In genomic region chr19:57435062-57435978, GRCh38 we compare ENCODE assay signal across 8 cellular contexts. TPM values are rescaled to one million over a fixed set of nuclear protein-coding genes. Genes with fewer than 3 reads are reported as not detected.
DNase-seq lines count a peak whose midpoint lies in the region; ATAC-seq and TF ChIP-seq lines count a peak whose summit lies in the region.

Gene ZNF749 (plus strand): TSS chr19:57435325. CDS start chr19:57435579, 254 bp downstream.

- peaks cover 4 to 15% (median 9%) of the 10 kb centered on the region in 4 donors for H3K36me3 ChIP-seq in liver (ENCODE audit: control insufficient read depth in 4 of 4, insufficient read depth in 3 of 4, low read depth in 1 of 4, low read length in 3 of 4)

- peak within 1 kb of the TSS; percentile 26 to 51 for H3K9ac ChIP-seq in liver (ENCODE audit: low read depth in 1 of 2, low read length in 2 of 2)

- peak within 1 kb of the TSS; percentile 97 for H3K4me3 Mint-ChIP-seq in CD4-positive, alpha-beta T cell

- H3K36me3 Mint-ChIP-seq in CD4-positive, alpha-beta T cell (ENCODE audit: low read depth), result peaks cover 54% of the 10 kb centered on the region

- H3K27me3 ChIP-seq in CD4-positive, alpha-beta T cell (ENCODE audit: control insufficient read depth, insufficient read depth, low read length), result no peaks in the 10 kb centered on the region
- H3K27me3 ChIP-seq in dorsolateral prefrontal cortex, result no peaks in the 10 kb centered on the region
- H3K27me3 ChIP-seq in liver (ENCODE audit: control insufficient read depth in 4 of 4, insufficient read depth in 4 of 4, low read length in 3 of 4), result no peaks in the 10 kb centered on the region

- peak; percentile 91 to 98 (median 94) for DNase-seq in CD4-positive, alpha-beta T cell
- DNase-seq in HK-2 (ENCODE audit: unreplicated experiment) (peak; percentile 98), NCI-H82 treated with DMSO at 0.1 percent for 48 hours (lab: John Stamatoyannopoulos, UW; ENCODE audit: unreplicated experiment) (peak; percentile 98), dorsolateral prefrontal cortex (peak; percentile 98 to 100 (median 99))
- peak; percentile 95 to 97 for DNase-seq in activated CD4-positive, alpha-beta T cell treated with anti-CD3 and anti-CD28 coated beads, Interleukin-2, amount 50 U/mL, for 48 hours
- peak; percentile 94 for DNase-seq in stimulated activated CD4-positive, alpha-beta T cell treated with anti-CD3 and anti-CD28 coated beads, Interleukin-4, amount 100 ng/mL, for 1 hour

- H3K27ac Mint-ChIP-seq in CD4-positive, alpha-beta T cell, result peak within 1 kb of the TSS; percentile 70

- CTCF ChIA-PET in CD4-positive, alpha-beta T cell (lab: Charles Lee), result interaction anchor here (0.7 to 1.5 kb wide), 2 partner anchors 42 to 312 kb away, joined by 3 to 4 read pairs; partner anchors contain the start of gene ZNF772

- H3K4me1 ChIP-seq in liver (ENCODE audit: control insufficient read depth in 4 of 4, insufficient read depth in 4 of 4, low read length in 3 of 4), result peaks cover 0 to 16% (median 14%) of the 10 kb centered on the region in 4 donors

- peaks cover 19% of the 10 kb centered on the region for H3K9me3 Mint-ChIP-seq in CD4-positive, alpha-beta T cell

- H3K9me3 ChIP-seq in CD4-positive, alpha-beta T cell (ENCODE audit: control insufficient read depth, low read length), result peaks cover 4% of the 10 kb centered on the region
- peaks cover 0 to 15% (median 4%) of the 10 kb centered on the region in 4 donors for H3K9me3 ChIP-seq in liver (ENCODE audit: control insufficient read depth in 4 of 4, low read length in 3 of 4)

- TF ChIP-seq CTCF in CD4-positive, alpha-beta T cell (IDR thresholded peaks at IDR 0.05), result no peak
- TF ChIP-seq CTCF in dorsolateral prefrontal cortex (IDR thresholded peaks at IDR 0.05 in 54 of 56, conservative IDR thresholded peaks at IDR 0.05 in 2 of 56; ENCODE audit: low read depth in 1 of 56, partially characterized antibody in 56 of 56) (peak in 27 of 56 donors; percentile 6 to 46 (median 24)), liver (IDR thresholded peaks at IDR 0.05; ENCODE audit: low read depth, low read length, missing input control) (no peak)

- TF ChIP-seq RAD21 in liver (IDR thresholded peaks at IDR 0.05), result peak in 1 of 2 donors; percentile 28

- ATAC-seq in CD4-positive, alpha-beta T cell (ENCODE audit: poor library complexity), result peak; percentile 100
- peak; percentile 93 for ATAC-seq in GM19455 (IDR thresholded peaks at IDR 0.05; ENCODE audit: unreplicated experiment)

- intact Hi-C loops in CD4-positive, alpha-beta T cell (cut with DNase I, micrococcal nuclease), result loop anchor here (1.0 to 10.0 kb wide), 10 partner anchors 24 to 841 kb away; partner anchors contain the start of genes ZNF548 (in 2 of the 2), ZNF772 (in 2 of the 2), TRAPPC2B (in 1 of the 2) and ZNF17 (in 1 of the 2)
- intact Hi-C loops in dorsolateral prefrontal cortex (cut with DNase I), result loop anchor here in 1 of 2 donors (2.0 kb wide), 1 partner anchor 25 kb away; the partner anchor contains the start of gene ZNF17

- H3K4me1 Mint-ChIP-seq in CD4-positive, alpha-beta T cell (ENCODE audit: low read depth), result peaks cover 31% of the 10 kb centered on the region

- H3K27ac ChIP-seq in CD4-positive, alpha-beta T cell (ENCODE audit: low read depth, low read length), result peak within 1 kb of the TSS; percentile 47
- H3K27ac ChIP-seq in dorsolateral prefrontal cortex (peak within 1 kb of the TSS in 30 of 59 donors; percentile 6 to 81 (median 56)), liver (ENCODE audit: low read depth in 1 of 2, low read length in 2 of 2) (peak within 1 kb of the TSS; percentile 8 to 32)

- H3K27me3 Mint-ChIP-seq in CD4-positive, alpha-beta T cell, result no peaks in the 10 kb centered on the region

- under 1% methylated on average over 61 of the region's 61 CpGs for WGBS in liver

- H3K4me3 ChIP-seq in dorsolateral prefrontal cortex (peak within 1 kb of the TSS; percentile 51 to 99 (median 91)), liver (ENCODE audit: low read depth in 1 of 3, low read length in 3 of 3) (peak within 1 kb of the TSS; percentile 77 to 83 (median 83))

- POLR2A ChIA-PET in CD4-positive, alpha-beta T cell (lab: Charles Lee), result interaction anchor here (1.4 kb wide), 1 partner anchor 12 kb away, joined by 3 read pairs; no protein-coding TSS in a partner anchor

TF ChIP-seq in liver, 16 proteins besides CTCF, POLR2A, EP300 and RAD21:
- TF ChIP-seq YY1 (IDR thresholded peaks at IDR 0.05) (peak; percentile 96), FOXA1 (IDR thresholded peaks at IDR 0.05) (no peak), JUND (IDR thresholded peaks at IDR 0.05) (no peak), HNF4G (IDR thresholded peaks at IDR 0.05) (no peak), FOXA2 (IDR thresholded peaks at IDR 0.05) (no peak), GABPA (IDR thresholded peaks at IDR 0.05 in 1 of 2, conservative IDR thresholded peaks at IDR 0.05 in 1 of 2) (peak; percentile 26 to 93), ZBTB33 (IDR thresholded peaks at IDR 0.05) (peak; percentile 76), SP1 (IDR thresholded peaks at IDR 0.05) (peak; percentile 54), EGR1 (IDR thresholded peaks at IDR 0.05; ENCODE audit: low read depth in 2 of 2) (peak; percentile 66 to 83), REST (IDR thresholded peaks at IDR 0.05) (no peak), TAF1 (conservative IDR thresholded peaks at IDR 0.05) (no peak), HNF4A (conservative IDR thresholded peaks at IDR 0.05) (no peak), RXRA (IDR thresholded peaks at IDR 0.05) (peak in 1 of 2 donors; percentile 10), MAX (IDR thresholded peaks at IDR 0.05) (peak; percentile 80)
TF ChIP-seq in liver: peak in this region for 7.

RNA-seq across cellular contexts. Expression of gene ZNF749, which starts in this region (rescaled TPM):
- 1 to 10 TPM; 5.7 to 6.2 TPM for total RNA-seq in CD4-positive, alpha-beta T cell
- 10 to 100 TPM in 113 of 120 experiments, 1 to 10 TPM in 7; 7.2 to 23.0 (median 14.2) TPM for total RNA-seq in dorsolateral prefrontal cortex
- total RNA-seq in liver, result 10 to 100 TPM in 1 of 2 donors, 1 to 10 TPM in 1; 5.9 to 11.6 TPM
- polyA plus RNA-seq in liver, result 1 to 10 TPM in 1 of 2 donors, under 1 TPM in 1; 0.83 to 5.4 TPM

Comparison
In these comparisons a context has a peak if more than half of its experiments do, and no peak if none do; other contexts are left out.
1. Peak in every context shown above with its lines: DNase-seq, ATAC-seq, H3K4me3 ChIP-seq and H3K27ac ChIP-seq.